ENCODE assay signal across 8 cellular contexts in genomic region chr4:128286474-128287158, GRCh38. TPM values are rescaled to one million over a fixed set of nuclear protein-coding genes. Genes with fewer than 3 reads are reported as not detected.
DNase-seq lines count a peak whose midpoint lies in the region; ATAC-seq and TF ChIP-seq lines count a peak whose summit lies in the region.

No MANE protein-coding gene starts in this region.

- no peaks in the 10 kb centered on the region for H3K36me3 ChIP-seq in right atrium auricular region

- no peaks in the 10 kb centered on the region for H3K9me3 ChIP-seq in right atrium auricular region

- H3K4me3 ChIP-seq in right atrium auricular region = peak overlapping the region; percentile 92 to 96

- no peak for TF ChIP-seq CTCF in right atrium auricular region (IDR thresholded peaks at IDR 0.05)

- intact Hi-C loops in cardiac septum (cut with DNase I) = loop anchor here (2.0 to 10.0 kb wide), 6 partner anchors 71 to 578 kb away; partner anchors contain the start of gene LARP1B

- H3K27me3 ChIP-seq in right atrium auricular region = no peaks in the 10 kb centered on the region

- peaks cover 0 to 29% of the 10 kb centered on the region in 2 donors for H3K4me1 ChIP-seq in right atrium auricular region

- peak overlapping the region; percentile 97 for H3K27ac ChIP-seq in right atrium auricular region

- ATAC-seq in HG02870 (IDR thresholded peaks at IDR 0.05; ENCODE audit: unreplicated experiment) (peak; percentile 20), HG03521 (IDR thresholded peaks at IDR 0.05; ENCODE audit: unreplicated experiment) (no peak)

- no peak for DNase-seq in right atrium auricular region (ENCODE audit: low spot score)
- no peak for DNase-seq in cardiac septum (ENCODE audit: low spot score)
- DNase-seq in NOMO-1 (lab: John Stamatoyannopoulos, UW; ENCODE audit: unreplicated experiment in 2 of 2) = peak; percentile 4 to 71
- DNase-seq in amniotic stem cell (lab: John Stamatoyannopoulos, UW) = peak; percentile 13
- peak; percentile 67 for DNase-seq in iris pigment epithelial cell (ENCODE audit: low read depth)
- DNase-seq in stimulated activated CD4-positive, alpha-beta T cell treated with anti-CD3 and anti-CD28 coated beads, Interleukin-4, amount 100 ng/mL, for 24 hours = peak; percentile 19

RNA-seq across cellular contexts. Expression of gene PGRMC2, which starts 1.0 kb away (rescaled TPM):
- total RNA-seq in right atrium auricular region = 10 to 100 TPM; 21.2 to 36.3 TPM
- 61.9 TPM for total RNA-seq in cardiac septum

Comparison
In these comparisons a context has a peak if more than half of its experiments do, and no peak if none do; other contexts are left out.
1. DNase-seq: peak in NOMO-1 (2 of 2), amniotic stem cell (single experiment), iris pigment epithelial cell (single experiment) and stimulated activated CD4-positive, alpha-beta T cell treated with anti-CD3 and anti-CD28 coated beads, Interleukin-4, amount 100 ng/mL, for 24 hours (single experiment); none in right atrium auricular region (single experiment) and cardiac septum (single experiment).